In genomic region chr9:131409458-131409992, GRCh38 we compare ENCODE assay signal across 10 cellular contexts. TPM values are rescaled to one million over a fixed set of nuclear protein-coding genes. Genes with fewer than 3 reads are reported as not detected.
DNase-seq lines count a peak whose midpoint lies in the region; ATAC-seq and TF ChIP-seq lines count a peak whose summit lies in the region.
"Had no signal": no experiment of that assay in that cellular context is flagged by ENCODE, and none has a peak within 500 bp of the region (broad histone marks: within the 10 kb centered on the region; RNA-seq: fewer than 3 reads in every experiment).

No MANE protein-coding gene starts in this region.

- H3K4me3 Mint-ChIP-seq in activated CD4-positive, alpha-beta T cell treated with anti-CD3 and anti-CD28 coated beads for 36 hours = peak overlapping the region; percentile 15

- no peak overlapping the region for H3K4me3 ChIP-seq in SJCRH30
- no peak overlapping the region for H3K4me3 ChIP-seq in gastroesophageal sphincter
- H3K4me3 ChIP-seq in skeletal muscle satellite cell (ENCODE audit: low read length) = no peak overlapping the region

- no peaks in the 10 kb centered on the region for H3K27me3 Mint-ChIP-seq in activated CD4-positive, alpha-beta T cell treated with anti-CD3 and anti-CD28 coated beads for 36 hours

- H3K27ac Mint-ChIP-seq in activated CD4-positive, alpha-beta T cell treated with anti-CD3 and anti-CD28 coated beads for 36 hours = peak overlapping the region; percentile 88

- no peaks in the 10 kb centered on the region for H3K9me3 Mint-ChIP-seq in activated CD4-positive, alpha-beta T cell treated with anti-CD3 and anti-CD28 coated beads for 36 hours (ENCODE audit: low read depth)

- peaks cover 21% of the 10 kb centered on the region for H3K36me3 Mint-ChIP-seq in activated CD4-positive, alpha-beta T cell treated with anti-CD3 and anti-CD28 coated beads for 36 hours (ENCODE audit: low read depth)

- TF ChIP-seq EP300 in gastroesophageal sphincter (IDR thresholded peaks at IDR 0.05) = no peak

- H3K27me3 ChIP-seq in SJCRH30 (no peaks in the 10 kb centered on the region), gastroesophageal sphincter (no peaks in the 10 kb centered on the region), skeletal muscle satellite cell (ENCODE audit: control insufficient read depth, insufficient read depth, low read length) (no peaks in the 10 kb centered on the region)

- POLR2A ChIA-PET in activated CD4-positive, alpha-beta T cell treated with anti-CD3 and anti-CD28 coated beads for 36 hours (lab: Charles Lee) = no interaction called here

- H3K4me1 ChIP-seq in SJCRH30 (peaks cover 46% of the 10 kb centered on the region), gastroesophageal sphincter (peaks cover 10 to 100% (median 75%) of the 10 kb centered on the region in 3 donors), skeletal muscle satellite cell (ENCODE audit: control insufficient read depth, insufficient read depth, low read length) (peaks cover 56% of the 10 kb centered on the region)

- peak overlapping the region; percentile 23 for H3K9ac ChIP-seq in skeletal muscle satellite cell (ENCODE audit: low read depth, low read length)

- no peak for TF ChIP-seq POLR2A in gastroesophageal sphincter (IDR thresholded peaks at IDR 0.05)

- H3K9me3 ChIP-seq in SJCRH30 (replicated peaks) = no peaks in the 10 kb centered on the region; the same call in 1 of the 2 replicates
- no peaks in the 10 kb centered on the region for H3K9me3 ChIP-seq in gastroesophageal sphincter
- no peaks in the 10 kb centered on the region for H3K9me3 ChIP-seq in skeletal muscle satellite cell (replicated peaks; ENCODE audit: low read length)

- intact Hi-C loops in activated CD4-positive, alpha-beta T cell treated with anti-CD3 and anti-CD28 coated beads for 36 hours (cut with DNase I, micrococcal nuclease) = loop anchor here (2.0 to 5.0 kb wide), 4 partner anchors 13 to 57 kb away; no protein-coding TSS in a partner anchor
- intact Hi-C loops in left colon (cut with DNase I, micrococcal nuclease) = no loop called here

- 28 to 41% methylated on average over 6 to 7 of the region's 7 CpGs for WGBS in gastroesophageal sphincter (ENCODE audit: low coverage in 1 of 2), 2 donors

- CTCF ChIA-PET in activated CD4-positive, alpha-beta T cell treated with anti-CD3 and anti-CD28 coated beads for 36 hours (lab: Charles Lee) = interaction anchor here (1.3 kb wide), 1 partner anchor 10 kb away, joined by 6 read pairs; no protein-coding TSS in a partner anchor

- TF ChIP-seq CTCF in gastroesophageal sphincter (IDR thresholded peaks at IDR 0.05) = no peak

- H3K36me3 ChIP-seq in SJCRH30 (peaks cover 26% of the 10 kb centered on the region), gastroesophageal sphincter (no peaks in the 10 kb centered on the region), skeletal muscle satellite cell (ENCODE audit: insufficient read depth, low read length) (peaks cover 4% of the 10 kb centered on the region)

- peaks cover 90% of the 10 kb centered on the region for H3K4me1 Mint-ChIP-seq in activated CD4-positive, alpha-beta T cell treated with anti-CD3 and anti-CD28 coated beads for 36 hours

- H3K27ac ChIP-seq in SJCRH30 (peak overlapping the region; percentile 0; the same call in 1 of the 2 replicates), gastroesophageal sphincter (peak overlapping the region in 3 of 4 donors; percentile 77 to 98 (median 79))

- no peak for ATAC-seq in activated CD4-positive, alpha-beta T cell treated with anti-CD3 and anti-CD28 coated beads for 36 hours
- ATAC-seq in gastroesophageal sphincter (no peak), GM21423 (IDR thresholded peaks at IDR 0.05; ENCODE audit: unreplicated experiment) (no peak), left colon (no peak)

- peak; percentile 18 for DNase-seq in activated CD4-positive, alpha-beta T cell treated with anti-CD3 and anti-CD28 coated beads for 36 hours
- DNase-seq in activated CD4-positive, alpha-beta T cell treated with anti-CD3 and anti-CD28 coated beads, Interleukin-2, amount 50 U/mL, for 48 hours = no peak
- DNase-seq in SJCRH30 = peak in 1 of 2 experiments; percentile 47
- DNase-seq in left colon = no peak
- no peak for DNase-seq in NCI-H748 treated with DMSO at 0.1 percent for 48 hours (lab: John Stamatoyannopoulos, UW)
- DNase-seq: activated CD4-positive, alpha-beta T cell treated with anti-CD3 and anti-CD28 coated beads, Interleukin-2, amount 50 U/mL, for 4 hours; dermis blood vessel endothelial cell had no signal

- H3K4me2 ChIP-seq in skeletal muscle satellite cell (ENCODE audit: low read length) = peak overlapping the region; percentile 54

RNA-seq across cellular contexts. Expression of gene PRRC2B, which starts 15.6 kb away (rescaled TPM):
- 100 to 1,000 TPM; 151 to 184 TPM for total RNA-seq in activated CD4-positive, alpha-beta T cell treated with anti-CD3 and anti-CD28 coated beads for 36 hours
- total RNA-seq in SJCRH30 (2014; rRNA removed; shearing (Covaris generic)) = 173 and 185 TPM in 2 replicates
- total RNA-seq in gastroesophageal sphincter (100 to 1,000 TPM; 102 to 198 (median 108) TPM), left colon (100 to 1,000 TPM; 110 to 114 TPM)
- total RNA-seq in skeletal muscle satellite cell (2012; rRNA removed) = 51.7 and 54.2 TPM in 2 replicates

Comparison
In these comparisons a context has a peak if more than half of its experiments do, and no peak if none do; other contexts are left out.
1. intact Hi-C loops: an anchor here in activated CD4-positive, alpha-beta T cell treated with anti-CD3 and anti-CD28 coated beads for 36 hours (2.0 to 5.0 kb wide); none called in left colon.